ENCODE assay signal across 1 cellular context in the genomic region with DNA sequence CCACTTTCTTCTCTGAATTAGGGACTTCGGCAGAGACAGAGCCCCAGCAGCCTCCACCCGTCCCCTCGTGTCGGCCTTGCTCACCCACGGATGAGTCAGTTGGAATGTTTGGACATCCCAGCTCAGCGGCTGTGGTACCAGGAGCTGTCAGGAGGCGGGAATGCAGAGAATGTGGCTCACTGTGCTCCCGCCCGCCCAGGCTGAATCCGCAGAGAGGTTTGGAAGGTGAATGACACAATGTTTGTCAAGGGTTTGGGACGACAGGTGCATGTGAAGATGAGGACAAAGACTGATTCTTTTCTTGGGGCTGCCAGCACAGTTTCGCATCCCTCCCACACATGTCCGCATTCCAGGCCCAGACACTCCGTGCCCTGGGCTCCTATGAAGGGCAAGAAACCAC.
A peak's percentile ranks its signal among the peaks of the same experiment; 100 is the strongest.
TF ChIP-seq lines count a peak whose summit lies in the region.

No MANE protein-coding gene starts in this region.

TF ChIP-seq in HepG2, 621 proteins besides CTCF, POLR2A, EP300 and RAD21 (continued from another document and continues in another):
- TF ChIP-seq JDP2 (CRISPR knock-in tag; IDR thresholded peaks at IDR 0.05; ENCODE audit: borderline replicate concordance) (no peak), ZNF672 (CRISPR knock-in tag; IDR thresholded peaks at IDR 0.05) (no peak), NFIC (IDR thresholded peaks at IDR 0.05; ENCODE audit: low read length) (no peak), CEBPB (IDR thresholded peaks at IDR 0.05; ENCODE audit: borderline replicate concordance, low read depth, low read length) (peak; percentile 27; the same call in 1 of the 2 replicates), ZBTB8A (CRISPR knock-in tag; IDR thresholded peaks at IDR 0.05; ENCODE audit: borderline replicate concordance, low read depth) (no peak), ZNF878 (CRISPR knock-in tag; IDR thresholded peaks at IDR 0.05) (no peak), NCOA1 (CRISPR knock-in tag; IDR thresholded peaks at IDR 0.05) (no peak), NR2F1 (CRISPR knock-in tag; IDR thresholded peaks at IDR 0.05) (no peak), SOX6 (IDR thresholded peaks at IDR 0.05) (no peak), SOX6 (CRISPR knock-in tag; IDR thresholded peaks at IDR 0.05) (peak; percentile 76), SCMH1 (CRISPR knock-in tag; IDR thresholded peaks at IDR 0.05; ENCODE audit: borderline replicate concordance) (no peak), KLF15 (CRISPR knock-in tag; IDR thresholded peaks at IDR 0.05; ENCODE audit: borderline replicate concordance) (no peak), ZNF274 (CRISPR knock-in tag; IDR thresholded peaks at IDR 0.05) (0 out of 2 replicates have a peak, but pooled peaks have one; percentile 29), ZNF572 (CRISPR knock-in tag; IDR thresholded peaks at IDR 0.05) (no peak), RFX5 (IDR thresholded peaks at IDR 0.05; ENCODE audit: low read depth, low read length) (no peak), NR2F2 (IDR thresholded peaks at IDR 0.05; ENCODE audit: borderline replicate concordance, low read depth) (no peak), GLI4 (CRISPR knock-in tag; IDR thresholded peaks at IDR 0.05; ENCODE audit: borderline replicate concordance) (no peak), ZNF777 (CRISPR knock-in tag; IDR thresholded peaks at IDR 0.05) (no peak), ZNF567 (CRISPR knock-in tag; IDR thresholded peaks at IDR 0.05; ENCODE audit: borderline replicate concordance) (no peak), SKI (IDR thresholded peaks at IDR 0.05; ENCODE audit: partially characterized antibody) (no peak), RFXANK (CRISPR knock-in tag; IDR thresholded peaks at IDR 0.05) (no peak), KLF11 (CRISPR knock-in tag; IDR thresholded peaks at IDR 0.05) (no peak), RBAK (CRISPR knock-in tag; IDR thresholded peaks at IDR 0.05) (no peak), ZNF382 (CRISPR knock-in tag; IDR thresholded peaks at IDR 0.05; ENCODE audit: borderline replicate concordance) (no peak), ETV6 (CRISPR knock-in tag; conservative IDR thresholded peaks at IDR 0.05) (no peak), RXRA (CRISPR knock-in tag; IDR thresholded peaks at IDR 0.05) (peak; percentile 68; the same call in 1 of the 2 replicates), MYNN (CRISPR knock-in tag; IDR thresholded peaks at IDR 0.05; ENCODE audit: low read depth) (no peak), NRL (CRISPR knock-in tag; IDR thresholded peaks at IDR 0.05; ENCODE audit: borderline replicate concordance) (no peak), ZNF713 (CRISPR knock-in tag; IDR thresholded peaks at IDR 0.05) (no peak), CEBPG (CRISPR knock-in tag; IDR thresholded peaks at IDR 0.05) (peak; percentile 63), ZFP82 (CRISPR knock-in tag; IDR thresholded peaks at IDR 0.05; ENCODE audit: borderline replicate concordance) (no peak), NCOA2 (CRISPR knock-in tag; IDR thresholded peaks at IDR 0.05) (peak; percentile 76), NFYB (CRISPR knock-in tag; IDR thresholded peaks at IDR 0.05) (no peak)
- TF ChIP-seq, protein P1, sequence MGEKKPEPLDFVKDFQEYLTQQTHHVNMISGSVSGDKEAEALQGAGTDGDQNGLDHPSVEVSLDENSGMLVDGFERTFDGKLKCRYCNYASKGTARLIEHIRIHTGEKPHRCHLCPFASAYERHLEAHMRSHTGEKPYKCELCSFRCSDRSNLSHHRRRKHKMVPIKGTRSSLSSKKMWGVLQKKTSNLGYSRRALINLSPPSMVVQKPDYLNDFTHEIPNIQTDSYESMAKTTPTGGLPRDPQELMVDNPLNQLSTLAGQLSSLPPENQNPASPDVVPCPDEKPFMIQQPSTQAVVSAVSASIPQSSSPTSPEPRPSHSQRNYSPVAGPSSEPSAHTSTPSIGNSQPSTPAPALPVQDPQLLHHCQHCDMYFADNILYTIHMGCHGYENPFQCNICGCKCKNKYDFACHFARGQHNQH (CRISPR knock-in tag; IDR thresholded peaks at IDR 0.05): peak; percentile 21; the same call in 1 of the 2 replicates
- TF ChIP-seq, protein P2, sequence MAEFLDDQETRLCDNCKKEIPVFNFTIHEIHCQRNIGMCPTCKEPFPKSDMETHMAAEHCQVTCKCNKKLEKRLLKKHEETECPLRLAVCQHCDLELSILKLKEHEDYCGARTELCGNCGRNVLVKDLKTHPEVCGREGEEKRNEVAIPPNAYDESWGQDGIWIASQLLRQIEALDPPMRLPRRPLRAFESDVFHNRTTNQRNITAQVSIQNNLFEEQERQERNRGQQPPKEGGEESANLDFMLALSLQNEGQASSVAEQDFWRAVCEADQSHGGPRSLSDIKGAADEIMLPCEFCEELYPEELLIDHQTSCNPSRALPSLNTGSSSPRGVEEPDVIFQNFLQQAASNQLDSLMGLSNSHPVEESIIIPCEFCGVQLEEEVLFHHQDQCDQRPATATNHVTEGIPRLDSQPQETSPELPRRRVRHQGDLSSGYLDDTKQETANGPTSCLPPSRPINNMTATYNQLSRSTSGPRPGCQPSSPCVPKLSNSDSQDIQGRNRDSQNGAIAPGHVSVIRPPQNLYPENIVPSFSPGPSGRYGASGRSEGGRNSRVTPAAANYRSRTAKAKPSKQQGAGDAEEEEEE (CRISPR knock-in tag; IDR thresholded peaks at IDR 0.05; ENCODE audit: borderline replicate concordance): no peak
- TF ChIP-seq, protein P3, sequence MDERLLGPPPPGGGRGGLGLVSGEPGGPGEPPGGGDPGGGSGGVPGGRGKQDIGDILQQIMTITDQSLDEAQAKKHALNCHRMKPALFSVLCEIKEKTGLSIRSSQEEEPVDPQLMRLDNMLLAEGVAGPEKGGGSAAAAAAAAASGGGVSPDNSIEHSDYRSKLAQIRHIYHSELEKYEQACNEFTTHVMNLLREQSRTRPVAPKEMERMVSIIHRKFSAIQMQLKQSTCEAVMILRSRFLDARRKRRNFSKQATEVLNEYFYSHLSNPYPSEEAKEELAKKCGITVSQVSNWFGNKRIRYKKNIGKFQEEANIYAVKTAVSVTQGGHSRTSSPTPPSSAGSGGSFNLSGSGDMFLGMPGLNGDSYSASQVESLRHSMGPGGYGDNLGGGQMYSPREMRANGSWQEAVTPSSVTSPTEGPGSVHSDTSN (CRISPR knock-in tag; IDR thresholded peaks at IDR 0.05): peak; percentile 29; the same call in 1 of the 2 replicates
- TF ChIP-seq, protein P4, sequence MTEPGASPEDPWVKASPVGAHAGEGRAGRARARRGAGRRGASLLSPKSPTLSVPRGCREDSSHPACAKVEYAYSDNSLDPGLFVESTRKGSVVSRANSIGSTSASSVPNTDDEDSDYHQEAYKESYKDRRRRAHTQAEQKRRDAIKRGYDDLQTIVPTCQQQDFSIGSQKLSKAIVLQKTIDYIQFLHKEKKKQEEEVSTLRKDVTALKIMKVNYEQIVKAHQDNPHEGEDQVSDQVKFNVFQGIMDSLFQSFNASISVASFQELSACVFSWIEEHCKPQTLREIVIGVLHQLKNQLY (CRISPR knock-in tag; IDR thresholded peaks at IDR 0.05): 0 out of 2 replicates have a peak, but pooled peaks have one; percentile 17
- TF ChIP-seq, protein P5, sequence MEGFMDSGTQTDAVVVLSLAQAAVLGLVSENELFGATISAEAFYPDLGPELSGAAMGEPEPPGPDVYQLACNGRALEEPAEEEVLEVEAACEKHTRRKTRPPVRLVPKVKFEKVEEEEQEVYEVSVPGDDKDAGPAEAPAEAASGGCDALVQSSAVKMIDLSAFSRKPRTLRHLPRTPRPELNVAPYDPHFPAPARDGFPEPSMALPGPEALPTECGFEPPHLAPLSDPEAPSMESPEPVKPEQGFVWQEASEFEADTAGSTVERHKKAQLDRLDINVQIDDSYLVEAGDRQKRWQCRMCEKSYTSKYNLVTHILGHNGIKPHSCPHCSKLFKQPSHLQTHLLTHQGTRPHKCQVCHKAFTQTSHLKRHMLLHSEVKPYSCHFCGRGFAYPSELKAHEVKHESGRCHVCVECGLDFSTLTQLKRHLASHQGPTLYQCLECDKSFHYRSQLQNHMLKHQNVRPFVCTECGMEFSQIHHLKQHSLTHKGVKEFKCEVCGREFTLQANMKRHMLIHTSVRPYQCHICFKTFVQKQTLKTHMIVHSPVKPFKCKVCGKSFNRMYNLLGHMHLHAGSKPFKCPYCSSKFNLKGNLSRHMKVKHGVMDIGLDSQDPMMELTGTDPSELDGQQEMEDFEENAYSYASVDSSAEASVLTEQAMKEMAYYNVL (CRISPR knock-in tag; IDR thresholded peaks at IDR 0.05; ENCODE audit: borderline replicate concordance): no peak; the same call in 1 of the 2 replicates
- TF ChIP-seq, protein P6, sequence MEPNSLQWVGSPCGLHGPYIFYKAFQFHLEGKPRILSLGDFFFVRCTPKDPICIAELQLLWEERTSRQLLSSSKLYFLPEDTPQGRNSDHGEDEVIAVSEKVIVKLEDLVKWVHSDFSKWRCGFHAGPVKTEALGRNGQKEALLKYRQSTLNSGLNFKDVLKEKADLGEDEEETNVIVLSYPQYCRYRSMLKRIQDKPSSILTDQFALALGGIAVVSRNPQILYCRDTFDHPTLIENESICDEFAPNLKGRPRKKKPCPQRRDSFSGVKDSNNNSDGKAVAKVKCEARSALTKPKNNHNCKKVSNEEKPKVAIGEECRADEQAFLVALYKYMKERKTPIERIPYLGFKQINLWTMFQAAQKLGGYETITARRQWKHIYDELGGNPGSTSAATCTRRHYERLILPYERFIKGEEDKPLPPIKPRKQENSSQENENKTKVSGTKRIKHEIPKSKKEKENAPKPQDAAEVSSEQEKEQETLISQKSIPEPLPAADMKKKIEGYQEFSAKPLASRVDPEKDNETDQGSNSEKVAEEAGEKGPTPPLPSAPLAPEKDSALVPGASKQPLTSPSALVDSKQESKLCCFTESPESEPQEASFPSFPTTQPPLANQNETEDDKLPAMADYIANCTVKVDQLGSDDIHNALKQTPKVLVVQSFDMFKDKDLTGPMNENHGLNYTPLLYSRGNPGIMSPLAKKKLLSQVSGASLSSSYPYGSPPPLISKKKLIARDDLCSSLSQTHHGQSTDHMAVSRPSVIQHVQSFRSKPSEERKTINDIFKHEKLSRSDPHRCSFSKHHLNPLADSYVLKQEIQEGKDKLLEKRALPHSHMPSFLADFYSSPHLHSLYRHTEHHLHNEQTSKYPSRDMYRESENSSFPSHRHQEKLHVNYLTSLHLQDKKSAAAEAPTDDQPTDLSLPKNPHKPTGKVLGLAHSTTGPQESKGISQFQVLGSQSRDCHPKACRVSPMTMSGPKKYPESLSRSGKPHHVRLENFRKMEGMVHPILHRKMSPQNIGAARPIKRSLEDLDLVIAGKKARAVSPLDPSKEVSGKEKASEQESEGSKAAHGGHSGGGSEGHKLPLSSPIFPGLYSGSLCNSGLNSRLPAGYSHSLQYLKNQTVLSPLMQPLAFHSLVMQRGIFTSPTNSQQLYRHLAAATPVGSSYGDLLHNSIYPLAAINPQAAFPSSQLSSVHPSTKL (CRISPR knock-in tag; IDR thresholded peaks at IDR 0.05): peak; percentile 81
- TF ChIP-seq, protein P7, sequence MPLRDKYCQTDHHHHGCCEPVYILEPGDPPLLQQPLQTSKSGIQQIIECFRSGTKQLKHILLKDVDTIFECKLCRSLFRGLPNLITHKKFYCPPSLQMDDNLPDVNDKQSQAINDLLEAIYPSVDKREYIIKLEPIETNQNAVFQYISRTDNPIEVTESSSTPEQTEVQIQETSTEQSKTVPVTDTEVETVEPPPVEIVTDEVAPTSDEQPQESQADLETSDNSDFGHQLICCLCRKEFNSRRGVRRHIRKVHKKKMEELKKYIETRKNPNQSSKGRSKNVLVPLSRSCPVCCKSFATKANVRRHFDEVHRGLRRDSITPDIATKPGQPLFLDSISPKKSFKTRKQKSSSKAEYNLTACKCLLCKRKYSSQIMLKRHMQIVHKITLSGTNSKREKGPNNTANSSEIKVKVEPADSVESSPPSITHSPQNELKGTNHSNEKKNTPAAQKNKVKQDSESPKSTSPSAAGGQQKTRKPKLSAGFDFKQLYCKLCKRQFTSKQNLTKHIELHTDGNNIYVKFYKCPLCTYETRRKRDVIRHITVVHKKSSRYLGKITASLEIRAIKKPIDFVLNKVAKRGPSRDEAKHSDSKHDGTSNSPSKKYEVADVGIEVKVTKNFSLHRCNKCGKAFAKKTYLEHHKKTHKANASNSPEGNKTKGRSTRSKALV (CRISPR knock-in tag; IDR thresholded peaks at IDR 0.05): no peak
- TF ChIP-seq, protein P8, sequence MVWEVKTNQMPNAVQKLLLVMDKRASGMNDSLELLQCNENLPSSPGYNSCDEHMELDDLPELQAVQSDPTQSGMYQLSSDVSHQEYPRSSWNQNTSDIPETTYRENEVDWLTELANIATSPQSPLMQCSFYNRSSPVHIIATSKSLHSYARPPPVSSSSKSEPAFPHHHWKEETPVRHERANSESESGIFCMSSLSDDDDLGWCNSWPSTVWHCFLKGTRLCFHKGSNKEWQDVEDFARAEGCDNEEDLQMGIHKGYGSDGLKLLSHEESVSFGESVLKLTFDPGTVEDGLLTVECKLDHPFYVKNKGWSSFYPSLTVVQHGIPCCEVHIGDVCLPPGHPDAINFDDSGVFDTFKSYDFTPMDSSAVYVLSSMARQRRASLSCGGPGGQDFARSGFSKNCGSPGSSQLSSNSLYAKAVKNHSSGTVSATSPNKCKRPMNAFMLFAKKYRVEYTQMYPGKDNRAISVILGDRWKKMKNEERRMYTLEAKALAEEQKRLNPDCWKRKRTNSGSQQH (CRISPR knock-in tag; IDR thresholded peaks at IDR 0.05; ENCODE audit: low read depth): no peak
- TF ChIP-seq, protein P9, sequence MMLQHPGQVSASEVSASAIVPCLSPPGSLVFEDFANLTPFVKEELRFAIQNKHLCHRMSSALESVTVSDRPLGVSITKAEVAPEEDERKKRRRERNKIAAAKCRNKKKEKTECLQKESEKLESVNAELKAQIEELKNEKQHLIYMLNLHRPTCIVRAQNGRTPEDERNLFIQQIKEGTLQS (CRISPR knock-in tag; IDR thresholded peaks at IDR 0.05): peak; percentile 77; the same call in 1 of the 2 replicates
- TF ChIP-seq, protein P10, sequence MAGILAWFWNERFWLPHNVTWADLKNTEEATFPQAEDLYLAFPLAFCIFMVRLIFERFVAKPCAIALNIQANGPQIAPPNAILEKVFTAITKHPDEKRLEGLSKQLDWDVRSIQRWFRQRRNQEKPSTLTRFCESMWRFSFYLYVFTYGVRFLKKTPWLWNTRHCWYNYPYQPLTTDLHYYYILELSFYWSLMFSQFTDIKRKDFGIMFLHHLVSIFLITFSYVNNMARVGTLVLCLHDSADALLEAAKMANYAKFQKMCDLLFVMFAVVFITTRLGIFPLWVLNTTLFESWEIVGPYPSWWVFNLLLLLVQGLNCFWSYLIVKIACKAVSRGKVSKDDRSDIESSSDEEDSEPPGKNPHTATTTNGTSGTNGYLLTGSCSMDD (CRISPR knock-in tag; IDR thresholded peaks at IDR 0.05): no peak
- TF ChIP-seq, protein P11, sequence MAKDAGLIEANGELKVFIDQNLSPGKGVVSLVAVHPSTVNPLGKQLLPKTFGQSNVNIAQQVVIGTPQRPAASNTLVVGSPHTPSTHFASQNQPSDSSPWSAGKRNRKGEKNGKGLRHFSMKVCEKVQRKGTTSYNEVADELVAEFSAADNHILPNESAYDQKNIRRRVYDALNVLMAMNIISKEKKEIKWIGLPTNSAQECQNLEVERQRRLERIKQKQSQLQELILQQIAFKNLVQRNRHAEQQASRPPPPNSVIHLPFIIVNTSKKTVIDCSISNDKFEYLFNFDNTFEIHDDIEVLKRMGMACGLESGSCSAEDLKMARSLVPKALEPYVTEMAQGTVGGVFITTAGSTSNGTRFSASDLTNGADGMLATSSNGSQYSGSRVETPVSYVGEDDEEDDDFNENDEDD (CRISPR knock-in tag; IDR thresholded peaks at IDR 0.05; ENCODE audit: borderline replicate concordance): peak; percentile 85
